2 cellular contexts compared by ENCODE assay signal in genomic region chr10:97717627-97718026, GRCh38.
TF ChIP-seq lines count a peak whose summit lies in the region.

No MANE protein-coding gene starts in this region.

TF ChIP-seq in GM23338, 12 proteins besides CTCF, POLR2A, EP300 and RAD21 (continued from another document):
- TF ChIP-seq, protein P1, sequence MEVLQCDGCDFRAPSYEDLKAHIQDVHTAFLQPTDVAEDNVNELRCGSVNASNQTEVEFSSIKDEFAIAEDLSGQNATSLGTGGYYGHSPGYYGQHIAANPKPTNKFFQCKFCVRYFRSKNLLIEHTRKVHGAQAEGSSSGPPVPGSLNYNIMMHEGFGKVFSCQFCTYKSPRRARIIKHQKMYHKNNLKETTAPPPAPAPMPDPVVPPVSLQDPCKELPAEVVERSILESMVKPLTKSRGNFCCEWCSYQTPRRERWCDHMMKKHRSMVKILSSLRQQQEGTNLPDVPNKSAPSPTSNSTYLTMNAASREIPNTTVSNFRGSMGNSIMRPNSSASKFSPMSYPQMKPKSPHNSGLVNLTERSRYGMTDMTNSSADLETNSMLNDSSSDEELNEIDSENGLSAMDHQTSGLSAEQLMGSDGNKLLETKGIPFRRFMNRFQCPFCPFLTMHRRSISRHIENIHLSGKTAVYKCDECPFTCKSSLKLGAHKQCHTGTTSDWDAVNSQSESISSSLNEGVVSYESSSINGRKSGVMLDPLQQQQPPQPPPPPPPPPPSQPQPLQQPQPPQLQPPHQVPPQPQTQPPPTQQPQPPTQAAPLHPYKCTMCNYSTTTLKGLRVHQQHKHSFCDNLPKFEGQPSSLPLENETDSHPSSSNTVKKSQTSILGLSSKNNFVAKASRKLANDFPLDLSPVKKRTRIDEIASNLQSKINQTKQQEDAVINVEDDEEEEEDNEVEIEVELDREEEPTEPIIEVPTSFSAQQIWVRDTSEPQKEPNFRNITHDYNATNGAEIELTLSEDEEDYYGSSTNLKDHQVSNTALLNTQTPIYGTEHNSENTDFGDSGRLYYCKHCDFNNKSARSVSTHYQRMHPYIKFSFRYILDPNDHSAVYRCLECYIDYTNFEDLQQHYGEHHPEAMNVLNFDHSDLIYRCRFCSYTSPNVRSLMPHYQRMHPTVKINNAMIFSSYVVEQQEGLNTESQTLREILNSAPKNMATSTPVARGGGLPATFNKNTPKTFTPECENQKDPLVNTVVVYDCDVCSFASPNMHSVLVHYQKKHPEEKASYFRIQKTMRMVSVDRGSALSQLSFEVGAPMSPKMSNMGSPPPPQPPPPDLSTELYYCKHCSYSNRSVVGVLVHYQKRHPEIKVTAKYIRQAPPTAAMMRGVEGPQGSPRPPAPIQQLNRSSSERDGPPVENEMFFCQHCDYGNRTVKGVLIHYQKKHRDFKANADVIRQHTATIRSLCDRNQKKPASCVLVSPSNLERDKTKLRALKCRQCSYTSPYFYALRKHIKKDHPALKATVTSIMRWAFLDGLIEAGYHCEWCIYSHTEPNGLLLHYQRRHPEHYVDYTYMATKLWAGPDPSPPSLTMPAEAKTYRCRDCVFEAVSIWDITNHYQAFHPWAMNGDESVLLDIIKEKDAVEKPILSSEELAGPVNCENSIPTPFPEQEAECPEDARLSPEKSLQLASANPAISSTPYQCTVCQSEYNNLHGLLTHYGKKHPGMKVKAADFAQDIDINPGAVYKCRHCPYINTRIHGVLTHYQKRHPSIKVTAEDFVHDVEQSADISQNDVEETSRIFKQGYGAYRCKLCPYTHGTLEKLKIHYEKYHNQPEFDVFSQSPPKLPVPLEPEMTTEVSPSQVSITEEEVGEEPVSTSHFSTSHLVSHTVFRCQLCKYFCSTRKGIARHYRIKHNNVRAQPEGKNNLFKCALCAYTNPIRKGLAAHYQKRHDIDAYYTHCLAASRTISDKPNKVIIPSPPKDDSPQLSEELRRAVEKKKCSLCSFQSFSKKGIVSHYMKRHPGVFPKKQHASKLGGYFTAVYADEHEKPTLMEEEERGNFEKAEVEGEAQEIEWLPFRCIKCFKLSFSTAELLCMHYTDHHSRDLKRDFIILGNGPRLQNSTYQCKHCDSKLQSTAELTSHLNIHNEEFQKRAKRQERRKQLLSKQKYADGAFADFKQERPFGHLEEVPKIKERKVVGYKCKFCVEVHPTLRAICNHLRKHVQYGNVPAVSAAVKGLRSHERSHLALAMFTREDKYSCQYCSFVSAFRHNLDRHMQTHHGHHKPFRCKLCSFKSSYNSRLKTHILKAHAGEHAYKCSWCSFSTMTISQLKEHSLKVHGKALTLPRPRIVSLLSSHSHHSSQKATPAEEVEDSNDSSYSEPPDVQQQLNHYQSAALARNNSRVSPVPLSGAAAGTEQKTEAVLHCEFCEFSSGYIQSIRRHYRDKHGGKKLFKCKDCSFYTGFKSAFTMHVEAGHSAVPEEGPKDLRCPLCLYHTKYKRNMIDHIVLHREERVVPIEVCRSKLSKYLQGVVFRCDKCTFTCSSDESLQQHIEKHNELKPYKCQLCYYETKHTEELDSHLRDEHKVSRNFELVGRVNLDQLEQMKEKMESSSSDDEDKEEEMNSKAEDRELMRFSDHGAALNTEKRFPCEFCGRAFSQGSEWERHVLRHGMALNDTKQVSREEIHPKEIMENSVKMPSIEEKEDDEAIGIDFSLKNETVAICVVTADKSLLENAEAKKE (CRISPR knock-in tag; IDR thresholded peaks at IDR 0.05) = no peak
- TF ChIP-seq JUNB (IDR thresholded peaks at IDR 0.05; ENCODE audit: unreplicated experiment) (no peak), POLR2AphosphoS5 (IDR thresholded peaks at IDR 0.05; ENCODE audit: low read depth) (no peak), NANOG (IDR thresholded peaks at IDR 0.05; ENCODE audit: borderline replicate concordance) (no peak), EZH2 (IDR thresholded peaks at IDR 0.05; ENCODE audit: low read depth, unreplicated experiment) (no peak), EZH2phosphoT487 (IDR thresholded peaks at IDR 0.05; ENCODE audit: unreplicated experiment) (no peak), ZNF331 (CRISPR knock-in tag; IDR thresholded peaks at IDR 0.05; ENCODE audit: low read depth) (no peak)
- TF ChIP-seq, protein P2, sequence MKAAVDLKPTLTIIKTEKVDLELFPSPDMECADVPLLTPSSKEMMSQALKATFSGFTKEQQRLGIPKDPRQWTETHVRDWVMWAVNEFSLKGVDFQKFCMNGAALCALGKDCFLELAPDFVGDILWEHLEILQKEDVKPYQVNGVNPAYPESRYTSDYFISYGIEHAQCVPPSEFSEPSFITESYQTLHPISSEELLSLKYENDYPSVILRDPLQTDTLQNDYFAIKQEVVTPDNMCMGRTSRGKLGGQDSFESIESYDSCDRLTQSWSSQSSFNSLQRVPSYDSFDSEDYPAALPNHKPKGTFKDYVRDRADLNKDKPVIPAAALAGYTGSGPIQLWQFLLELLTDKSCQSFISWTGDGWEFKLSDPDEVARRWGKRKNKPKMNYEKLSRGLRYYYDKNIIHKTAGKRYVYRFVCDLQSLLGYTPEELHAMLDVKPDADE (IDR thresholded peaks at IDR 0.05) = no peak

TF ChIP-seq in WTC11, 78 proteins besides CTCF, POLR2A, EP300 and RAD21 (continued from another document):
- TF ChIP-seq, protein P3, sequence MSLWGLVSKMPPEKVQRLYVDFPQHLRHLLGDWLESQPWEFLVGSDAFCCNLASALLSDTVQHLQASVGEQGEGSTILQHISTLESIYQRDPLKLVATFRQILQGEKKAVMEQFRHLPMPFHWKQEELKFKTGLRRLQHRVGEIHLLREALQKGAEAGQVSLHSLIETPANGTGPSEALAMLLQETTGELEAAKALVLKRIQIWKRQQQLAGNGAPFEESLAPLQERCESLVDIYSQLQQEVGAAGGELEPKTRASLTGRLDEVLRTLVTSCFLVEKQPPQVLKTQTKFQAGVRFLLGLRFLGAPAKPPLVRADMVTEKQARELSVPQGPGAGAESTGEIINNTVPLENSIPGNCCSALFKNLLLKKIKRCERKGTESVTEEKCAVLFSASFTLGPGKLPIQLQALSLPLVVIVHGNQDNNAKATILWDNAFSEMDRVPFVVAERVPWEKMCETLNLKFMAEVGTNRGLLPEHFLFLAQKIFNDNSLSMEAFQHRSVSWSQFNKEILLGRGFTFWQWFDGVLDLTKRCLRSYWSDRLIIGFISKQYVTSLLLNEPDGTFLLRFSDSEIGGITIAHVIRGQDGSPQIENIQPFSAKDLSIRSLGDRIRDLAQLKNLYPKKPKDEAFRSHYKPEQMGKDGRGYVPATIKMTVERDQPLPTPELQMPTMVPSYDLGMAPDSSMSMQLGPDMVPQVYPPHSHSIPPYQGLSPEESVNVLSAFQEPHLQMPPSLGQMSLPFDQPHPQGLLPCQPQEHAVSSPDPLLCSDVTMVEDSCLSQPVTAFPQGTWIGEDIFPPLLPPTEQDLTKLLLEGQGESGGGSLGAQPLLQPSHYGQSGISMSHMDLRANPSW (CRISPR knock-in tag; conservative IDR thresholded peaks at IDR 0.05; ENCODE audit: low read depth) = no peak
- TF ChIP-seq AFF4 (CRISPR knock-in tag; IDR thresholded peaks at IDR 0.05; ENCODE audit: borderline replicate concordance) = no peak
- TF ChIP-seq ETV6 (CRISPR knock-in tag; IDR thresholded peaks at IDR 0.05) = no peak
- no peak for TF ChIP-seq ZNF512 (CRISPR knock-in tag; IDR thresholded peaks at IDR 0.05; ENCODE audit: borderline replicate concordance)
- no peak for TF ChIP-seq ZNF317 (CRISPR knock-in tag; IDR thresholded peaks at IDR 0.05; ENCODE audit: borderline replicate concordance, low read depth)
